In genomic region chr1:2310332-2311183, GRCh38 we compare ENCODE assay signal across 13 cellular contexts.
DNase-seq lines count a peak whose midpoint lies in the region; ATAC-seq and TF ChIP-seq lines count a peak whose summit lies in the region.
"Had no signal": no experiment of that assay in that cellular context is flagged by ENCODE, and none has a peak within 500 bp of the region (broad histone marks: within the 10 kb centered on the region; RNA-seq: fewer than 3 reads in every experiment).

No MANE protein-coding gene starts in this region.

- H3K36me3 Mint-ChIP-seq in CD4-positive, CD25-positive, alpha-beta regulatory T cell: peaks cover 22% of the 10 kb centered on the region
- H3K36me3 Mint-ChIP-seq in activated T-helper 1 cell treated with anti-CD3 and anti-CD28 coated beads, Interleukin-12 subunit alpha, Interleukin-12 subunit beta, Interleukin-2, Interleukin-4 antibody, amounts not matched to agents 30 ng/mL and 10 ng/mL and 1 ng/mL, durations not matched to agents 14 hours and 24 hours and 36 hours (ENCODE audit: low read depth): peaks cover 14% of the 10 kb centered on the region

- DNase-seq in CD4-positive, CD25-positive, alpha-beta regulatory T cell: no peak
- no peak for DNase-seq in Panc1 (ENCODE audit: low read depth, low spot score)
- DNase-seq in prostate gland (ENCODE audit: low spot score): no peak
- DNase-seq in activated T-helper 1 cell treated with anti-CD3 and anti-CD28 coated beads, Interleukin-12 subunit alpha, Interleukin-12 subunit beta, Interleukin-2, Interleukin-4 antibody, amounts not matched to agents 30 ng/mL and 10 ng/mL and 1 ng/mL, durations not matched to agents 14 hours and 24 hours and 36 hours (ENCODE audit: low spot score): no peak
- DNase-seq in inferior parietal cortex (ENCODE audit: extremely low spot score): no peak
- no peak for DNase-seq in DMS114 treated with DMSO at 0.1 percent for 48 hours (lab: John Stamatoyannopoulos, UW; ENCODE audit: unreplicated experiment)
- DNase-seq: amniotic stem cell, midbrain, NCI-H2107 had no signal

- no peaks in the 10 kb centered on the region for H3K9me3 Mint-ChIP-seq in CD4-positive, CD25-positive, alpha-beta regulatory T cell
- no peaks in the 10 kb centered on the region for H3K9me3 Mint-ChIP-seq in activated T-helper 1 cell treated with anti-CD3 and anti-CD28 coated beads, Interleukin-12 subunit alpha, Interleukin-12 subunit beta, Interleukin-2, Interleukin-4 antibody, amounts not matched to agents 30 ng/mL and 10 ng/mL and 1 ng/mL, durations not matched to agents 14 hours and 24 hours and 36 hours

- no peaks in the 10 kb centered on the region for H3K27me3 ChIP-seq in CD4-positive, CD25-positive, alpha-beta regulatory T cell (ENCODE audit: control insufficient read depth, insufficient read depth, low read length)
- H3K27me3 ChIP-seq in Panc1 (ENCODE audit: control insufficient read depth, insufficient read depth, low read length) (no peaks in the 10 kb centered on the region), gastroesophageal sphincter (no peaks in the 10 kb centered on the region), prostate gland (replicated peaks; ENCODE audit: insufficient read depth) (no peaks in the 10 kb centered on the region)

- H3K4me3 ChIP-seq in CD4-positive, CD25-positive, alpha-beta regulatory T cell (ENCODE audit: low read depth, low read length): no peak overlapping the region
- H3K4me3 ChIP-seq in Panc1 (ENCODE audit: low read depth in 2 of 2, low read length in 2 of 2) (no peak overlapping the region), gastroesophageal sphincter (no peak overlapping the region), prostate gland (no peak overlapping the region)
- H3K4me3 ChIP-seq: HAP-1 had no signal

- intact Hi-C loops in Panc1 (cut with micrococcal nuclease; ENCODE audit: unreplicated experiment) (loop anchor here (5.0 to 10.0 kb wide), 2 partner anchors 78 to 116 kb away; partner anchors contain the start of gene FAAP20), prostate gland (cut with DNase I) (loop anchor here (5.0 kb wide), 2 partner anchors 38 to 72 kb away; no protein-coding TSS in a partner anchor)
- intact Hi-C loops in activated T-helper 1 cell treated with anti-CD3 and anti-CD28 coated beads, Interleukin-12 subunit alpha, Interleukin-12 subunit beta, Interleukin-2, Interleukin-4 antibody, amounts not matched to agents 30 ng/mL and 10 ng/mL and 1 ng/mL, durations not matched to agents 14 hours and 24 hours and 36 hours (cut with micrococcal nuclease): no loop called here

- 74 to 90% methylated on average over 2 to 3 of the region's 28 CpGs for WGBS in gastroesophageal sphincter (ENCODE audit: low coverage in 1 of 2), 2 donors
- 56% methylated on average over 28 of the region's 28 CpGs for WGBS in prostate gland

- H3K4me1 Mint-ChIP-seq in CD4-positive, CD25-positive, alpha-beta regulatory T cell: peaks cover 0 to 15% (median 4%) of the 10 kb centered on the region in 4 donors
- H3K4me1 Mint-ChIP-seq in activated T-helper 1 cell treated with anti-CD3 and anti-CD28 coated beads, Interleukin-12 subunit alpha, Interleukin-12 subunit beta, Interleukin-2, Interleukin-4 antibody, amounts not matched to agents 30 ng/mL and 10 ng/mL and 1 ng/mL, durations not matched to agents 14 hours and 24 hours and 36 hours (ENCODE audit: low read depth): no peaks in the 10 kb centered on the region

- TF ChIP-seq CTCF in Panc1 (IDR thresholded peaks at IDR 0.05) (no peak), gastroesophageal sphincter (IDR thresholded peaks at IDR 0.05) (no peak), prostate gland (IDR thresholded peaks at IDR 0.05) (no peak)

- peak overlapping the region in 2 of 3 donors; percentile 20 to 62 for H3K27ac Mint-ChIP-seq in CD4-positive, CD25-positive, alpha-beta regulatory T cell
- H3K27ac Mint-ChIP-seq in activated T-helper 1 cell treated with anti-CD3 and anti-CD28 coated beads, Interleukin-12 subunit alpha, Interleukin-12 subunit beta, Interleukin-2, Interleukin-4 antibody, amounts not matched to agents 30 ng/mL and 10 ng/mL and 1 ng/mL, durations not matched to agents 14 hours and 24 hours and 36 hours: no peak overlapping the region

- BruUV-seq in Panc1 (replicated peaks; lab: Mats Ljungman, UMichigan): no TSS peak

- peak overlapping the region in 1 of 4 donors; percentile 45 for H3K4me3 Mint-ChIP-seq in CD4-positive, CD25-positive, alpha-beta regulatory T cell
- H3K4me3 Mint-ChIP-seq in activated T-helper 1 cell treated with anti-CD3 and anti-CD28 coated beads, Interleukin-12 subunit alpha, Interleukin-12 subunit beta, Interleukin-2, Interleukin-4 antibody, amounts not matched to agents 30 ng/mL and 10 ng/mL and 1 ng/mL, durations not matched to agents 14 hours and 24 hours and 36 hours: no peak overlapping the region
- H3K4me3 Mint-ChIP-seq: CD14-positive monocyte had no signal

- peak overlapping the region; percentile 83 for H3K27ac ChIP-seq in CD4-positive, CD25-positive, alpha-beta regulatory T cell (ENCODE audit: insufficient read depth, low read length, poor library complexity, severe bottlenecking)
- H3K27ac ChIP-seq in Panc1 (ENCODE audit: low read length) (peak overlapping the region; percentile 88), gastroesophageal sphincter (peak overlapping the region; percentile 93 to 97 (median 96)), prostate gland (peak overlapping the region; percentile 83 to 89)

- CTCF ChIA-PET in Panc1 (lab: Charles Lee): interaction anchor here (0.6 to 1.2 kb wide), 4 partner anchors 65 to 116 kb away, joined by 3 to 4 read pairs (median 3); partner anchors contain the start of gene FAAP20

- H3K36me3 ChIP-seq in CD4-positive, CD25-positive, alpha-beta regulatory T cell (ENCODE audit: control insufficient read depth, insufficient read depth, low read length): peaks cover 31% of the 10 kb centered on the region
- H3K36me3 ChIP-seq in Panc1 (ENCODE audit: control insufficient read depth, insufficient read depth, low read length) (no peaks in the 10 kb centered on the region; the same call in 1 of the 2 replicates), gastroesophageal sphincter (peaks cover 0 to 37% of the 10 kb centered on the region in 2 donors), prostate gland (peaks cover 5 to 29% of the 10 kb centered on the region in 2 donors)

- no peak for TF ChIP-seq EP300 in gastroesophageal sphincter (IDR thresholded peaks at IDR 0.05)

- peaks cover 36% of the 10 kb centered on the region for H3K4me1 ChIP-seq in CD4-positive, CD25-positive, alpha-beta regulatory T cell (ENCODE audit: control insufficient read depth, insufficient read depth, low read length, poor library complexity, severe bottlenecking)
- peaks cover 51% of the 10 kb centered on the region for H3K4me1 ChIP-seq in Panc1 (ENCODE audit: control insufficient read depth, insufficient read depth, low read length)
- peaks cover 12 to 77% (median 49%) of the 10 kb centered on the region in 3 donors for H3K4me1 ChIP-seq in gastroesophageal sphincter
- peaks cover 27% of the 10 kb centered on the region for H3K4me1 ChIP-seq in prostate gland (replicated peaks)

- in situ Hi-C loops in Panc1 (cut with HindIII; ENCODE audit: low pct_unique_long_range_greater_than_20kb, low sequenced_read_pairs): no loop called here

- no peak for TF ChIP-seq POLR2A in gastroesophageal sphincter (IDR thresholded peaks at IDR 0.05)
- no peak for TF ChIP-seq POLR2A in prostate gland (IDR thresholded peaks at IDR 0.05)

- ATAC-seq in CD4-positive, CD25-positive, alpha-beta regulatory T cell (ENCODE audit: low read depth in 2 of 2): no peak
- peak; percentile 18; the same call in 1 of the 2 replicates for ATAC-seq in Panc1
- no peak for ATAC-seq in gastroesophageal sphincter
- no peak for ATAC-seq in GM18909 (IDR thresholded peaks at IDR 0.05; ENCODE audit: poor library complexity, unreplicated experiment)

- POLR2A ChIA-PET in Panc1 (lab: Charles Lee): interaction anchor here (0.5 to 0.7 kb wide), 3 partner anchors 16 to 99 kb away, joined by 3 to 6 read pairs (median 3); no protein-coding TSS in a partner anchor

- no peaks in the 10 kb centered on the region for H3K9me3 ChIP-seq in CD4-positive, CD25-positive, alpha-beta regulatory T cell (ENCODE audit: control insufficient read depth in 2 of 2, low read length in 2 of 2)
- H3K9me3 ChIP-seq in Panc1 (ENCODE audit: control insufficient read depth, insufficient read depth, low read depth, low read length) (no peaks in the 10 kb centered on the region), gastroesophageal sphincter (no peaks in the 10 kb centered on the region), prostate gland (no peaks in the 10 kb centered on the region)
- H3K9me3 ChIP-seq: HAP-1 had no signal

- no peaks in the 10 kb centered on the region for H3K27me3 Mint-ChIP-seq in CD4-positive, CD25-positive, alpha-beta regulatory T cell
- no peaks in the 10 kb centered on the region for H3K27me3 Mint-ChIP-seq in activated T-helper 1 cell treated with anti-CD3 and anti-CD28 coated beads, Interleukin-12 subunit alpha, Interleukin-12 subunit beta, Interleukin-2, Interleukin-4 antibody, amounts not matched to agents 30 ng/mL and 10 ng/mL and 1 ng/mL, durations not matched to agents 14 hours and 24 hours and 36 hours (ENCODE audit: insufficient read depth)
